In genomic region chr14:35396600-35396999, GRCh38 we compare ENCODE assay signal across 7 cellular contexts. TPM values are rescaled to one million over a fixed set of nuclear protein-coding genes. Genes with fewer than 3 reads are reported as not detected.
DNase-seq lines count a peak whose midpoint lies in the region; ATAC-seq, FAIRE-seq and TF ChIP-seq lines count a peak whose summit lies in the region.
"Not testable (repeated sequence)": the region's sequence is repeated elsewhere in the genome, so short reads cannot be mapped to it uniquely, and the experiment has no call there.

No MANE protein-coding gene starts in this region.

- in situ Hi-C loops in HepG2 (cut with HindIII; ENCODE audit: extremely low pct_ligation_motif_present, low pct_unique_long_range_greater_than_20kb): not testable (repeated sequence)

- H3K4me3 ChIP-seq in esophagus muscularis mucosa; HepG2 (replicated peaks in 1 of 3; ENCODE audit: insufficient read depth in 1 of 3, low read depth in 2 of 3, low read length in 3 of 3); trophoblast cell (ENCODE audit: low read depth, low read length): not testable (repeated sequence)

- POLR2A ChIA-PET in RWPE1 (lab: Yijun Ruan, JAX; ENCODE audit: low non-redundant PET) (interaction anchor here (0.6 kb wide), 1 partner anchor 105 kb away, joined by 3 read pairs; the partner anchor contains the start of gene PSMA6), MCF 10A (lab: Yijun Ruan, JAX) (interaction anchor here (1.4 to 14.3 kb wide), 5 partner anchors 9 to 274 kb away, joined by 3 to 422 read pairs (median 20); partner anchors contain the start of gene PRORP), HepG2 (lab: Yijun Ruan, JAX) (interaction anchor here (1.0 to 11.4 kb wide), 8 partner anchors 8 to 252 kb away, joined by 3 to 473 read pairs (median 8); partner anchors contain the start of gene PSMA6)

- not testable (repeated sequence) for H2BK5ac ChIP-seq in trophoblast cell (ENCODE audit: low read depth, low read length, poor library complexity)

- not testable (repeated sequence) for H4K20me1 ChIP-seq in HepG2 (ENCODE audit: insufficient read depth, low read length)

- H3K36me3 ChIP-seq in esophagus muscularis mucosa (peaks cover 15 to 41% (median 22%) of the 10 kb centered on the region in 4 donors), HepG2 (replicated peaks in 1 of 2; ENCODE audit: control insufficient read depth in 1 of 2, insufficient read depth in 2 of 2, low read length in 2 of 2) (peaks cover 3 to 11% of the 10 kb centered on the region in 2 experiments)
- not testable (repeated sequence) for H3K36me3 ChIP-seq in trophoblast cell (ENCODE audit: control insufficient read depth in 1 of 2, insufficient read depth in 2 of 2, low read length in 2 of 2)

- not testable (repeated sequence) for H3K9me3 ChIP-seq in esophagus muscularis mucosa; HepG2 (ENCODE audit: low read length); trophoblast cell (ENCODE audit: insufficient read depth, low read depth, low read length)

- not testable (repeated sequence) for H4K12ac ChIP-seq in trophoblast cell (ENCODE audit: low read depth, low read length)

- H2AFZ ChIP-seq in HepG2 (ENCODE audit: low read length); trophoblast cell (ENCODE audit: insufficient read depth, low read length, poor library complexity): not testable (repeated sequence)

- not testable (repeated sequence) for H3K14ac ChIP-seq in trophoblast cell (ENCODE audit: low read length)

- H4K91ac ChIP-seq in trophoblast cell (ENCODE audit: low read depth, low read length): not testable (repeated sequence)

- not testable (repeated sequence) for H3K9me3 Mint-ChIP-seq in activated CD4-positive, alpha-beta T cell treated with anti-CD3 and anti-CD28 coated beads, Interleukin-2, amount 10 ng/mL, durations not matched to agents 24 days and 14 days; MCF 10A (ENCODE audit: unreplicated experiment); stimulated activated memory B cell treated with anti-CD40 and anti-IgM and Interleukin-4, amounts not matched to agents 10 μg/mL and 1 μg/mL and 100 μg/mL, for 72 hours

- not testable (repeated sequence) for H3K4me3 Mint-ChIP-seq in activated CD4-positive, alpha-beta T cell treated with anti-CD3 and anti-CD28 coated beads, Interleukin-2, amount 10 ng/mL, durations not matched to agents 24 days and 14 days; MCF 10A (ENCODE audit: unreplicated experiment); stimulated activated memory B cell treated with anti-CD40 and anti-IgM and Interleukin-4, amounts not matched to agents 10 μg/mL and 1 μg/mL and 100 μg/mL, for 72 hours

- H3K27me3 Mint-ChIP-seq in activated CD4-positive, alpha-beta T cell treated with anti-CD3 and anti-CD28 coated beads, Interleukin-2, amount 10 ng/mL, durations not matched to agents 24 days and 14 days; MCF 10A (ENCODE audit: insufficient read depth, unreplicated experiment); stimulated activated memory B cell treated with anti-CD40 and anti-IgM and Interleukin-4, amounts not matched to agents 10 μg/mL and 1 μg/mL and 100 μg/mL, for 72 hours: not testable (repeated sequence)

- TF ChIP-seq CTCF in RWPE1 (conservative IDR thresholded peaks at IDR 0.05; ENCODE audit: low read depth); MCF 10A (IDR thresholded peaks at IDR 0.05; ENCODE audit: unreplicated experiment); esophagus muscularis mucosa (IDR thresholded peaks at IDR 0.05); HepG2 (CRISPR knock-in tag; IDR thresholded peaks at IDR 0.05): not testable (repeated sequence)

- peak overlapping the region; percentile 55 for H3K27ac ChIP-seq in RWPE1
- H3K27ac ChIP-seq in esophagus muscularis mucosa (replicated peaks in 1 of 4): peak overlapping the region in 3 of 4 donors; percentile 99 to 100 (median 99)
- not testable (repeated sequence) for H3K27ac ChIP-seq in HepG2 (ENCODE audit: extremely low read length, insufficient read depth, low read length); trophoblast cell (ENCODE audit: low read depth, low read length)

- not testable (repeated sequence) for H3K4me2 ChIP-seq in HepG2 (ENCODE audit: low read depth, low read length); trophoblast cell (ENCODE audit: low read length)

- not testable (repeated sequence) for TF ChIP-seq EP300 in esophagus muscularis mucosa (IDR thresholded peaks at IDR 0.05); HepG2 (IDR thresholded peaks at IDR 0.05; ENCODE audit: low read depth in 2 of 2, low read length in 2 of 2); HepG2 (CRISPR knock-in tag; IDR thresholded peaks at IDR 0.05; ENCODE audit: borderline replicate concordance)

- H3K27me3 ChIP-seq in esophagus muscularis mucosa; HepG2 (ENCODE audit: control insufficient read depth in 1 of 2, insufficient read depth in 2 of 2, low read length in 2 of 2); trophoblast cell (ENCODE audit: insufficient read depth, low read length): not testable (repeated sequence)

- peaks cover 31% of the 10 kb centered on the region for H3K36me3 Mint-ChIP-seq in activated CD4-positive, alpha-beta T cell treated with anti-CD3 and anti-CD28 coated beads, Interleukin-2, amount 10 ng/mL, durations not matched to agents 24 days and 14 days (ENCODE audit: low read depth)
- peaks cover 73% of the 10 kb centered on the region for H3K36me3 Mint-ChIP-seq in MCF 10A (ENCODE audit: insufficient read depth, unreplicated experiment)
- H3K36me3 Mint-ChIP-seq in stimulated activated memory B cell treated with anti-CD40 and anti-IgM and Interleukin-4, amounts not matched to agents 10 μg/mL and 1 μg/mL and 100 μg/mL, for 72 hours: peaks cover 19% of the 10 kb centered on the region

- H3K79me1 ChIP-seq in trophoblast cell (ENCODE audit: low read length): not testable (repeated sequence)

- H3K4ac ChIP-seq in trophoblast cell (ENCODE audit: low read depth, low read length): not testable (repeated sequence)

- 0 out of 2 replicates have a peak, but pooled peaks have one; percentile 12 for TF ChIP-seq RAD21 in HepG2 (CRISPR knock-in tag; IDR thresholded peaks at IDR 0.05)

- H3K79me2 ChIP-seq in HepG2 (ENCODE audit: insufficient read depth, low read length); trophoblast cell (ENCODE audit: control insufficient read depth, insufficient read depth, low read length, poor library complexity): not testable (repeated sequence)

- H3K18ac ChIP-seq in trophoblast cell (ENCODE audit: low read length): not testable (repeated sequence)

- intact Hi-C loops in activated CD4-positive, alpha-beta T cell treated with anti-CD3 and anti-CD28 coated beads, Interleukin-2, amount 10 ng/mL, durations not matched to agents 24 days and 14 days (cut with micrococcal nuclease); MCF 10A (cut with micrococcal nuclease); esophagus muscularis mucosa (cut with DNase I); HepG2 (cut with micrococcal nuclease; ENCODE audit: unreplicated experiment): not testable (repeated sequence)

- ATAC-seq in HepG2: peak; percentile 10
- not testable (repeated sequence) for ATAC-seq in stimulated activated memory B cell treated with anti-CD40 and anti-IgM and Interleukin-4, amounts not matched to agents 10 μg/mL and 1 μg/mL and 100 μg/mL, for 72 hours

- whole genome bisulfite sequencing in esophagus muscularis mucosa: 99% methylated on average over 7 of the region's 7 CpGs
- 92% methylated on average over 7 of the region's 7 CpGs for WGBS in HepG2 (ENCODE audit: low lambda C conversion rate)
- WGBS in trophoblast cell (ENCODE audit: extremely low coverage, insufficient coverage, insufficient read length): no CpG with 5 or more reads among the region's 7 CpGs

- H2BK12ac ChIP-seq in trophoblast cell (ENCODE audit: low read length): peak overlapping the region; percentile 34

- not testable (repeated sequence) for BruUV-seq in MCF 10A (replicated peaks; lab: Mats Ljungman, UMichigan); HepG2 (replicated peaks; lab: Mats Ljungman, UMichigan)

- peaks cover 37% of the 10 kb centered on the region for H3K4me1 Mint-ChIP-seq in activated CD4-positive, alpha-beta T cell treated with anti-CD3 and anti-CD28 coated beads, Interleukin-2, amount 10 ng/mL, durations not matched to agents 24 days and 14 days
- H3K4me1 Mint-ChIP-seq in MCF 10A (ENCODE audit: insufficient read depth, unreplicated experiment): peaks cover 23% of the 10 kb centered on the region
- H3K4me1 Mint-ChIP-seq in stimulated activated memory B cell treated with anti-CD40 and anti-IgM and Interleukin-4, amounts not matched to agents 10 μg/mL and 1 μg/mL and 100 μg/mL, for 72 hours: peaks cover 53% of the 10 kb centered on the region

- peaks cover 44 to 64% (median 57%) of the 10 kb centered on the region in 4 donors for H3K4me1 ChIP-seq in esophagus muscularis mucosa
- peaks cover 64% of the 10 kb centered on the region for H3K4me1 ChIP-seq in HepG2 (ENCODE audit: insufficient read depth, low read length)
- not testable (repeated sequence) for H3K4me1 ChIP-seq in trophoblast cell (ENCODE audit: control insufficient read depth in 1 of 2, insufficient read depth in 2 of 2, low read length in 2 of 2)

- not testable (repeated sequence) for H3K23ac ChIP-seq in trophoblast cell (ENCODE audit: low read length)

- H4K8ac ChIP-seq in trophoblast cell (ENCODE audit: low read depth, low read length): not testable (repeated sequence)

- CTCF ChIA-PET in RWPE1 (lab: Yijun Ruan, JAX); MCF 10A (lab: Yijun Ruan, JAX); HepG2 (lab: Yijun Ruan, JAX; ENCODE audit: low intra/inter-chr PET ratio, low total read pairs): not testable (repeated sequence)

- H3K27ac Mint-ChIP-seq in activated CD4-positive, alpha-beta T cell treated with anti-CD3 and anti-CD28 coated beads, Interleukin-2, amount 10 ng/mL, durations not matched to agents 24 days and 14 days: peak overlapping the region; percentile 16
- peak overlapping the region; percentile 49 for H3K27ac Mint-ChIP-seq in MCF 10A (ENCODE audit: low read depth, unreplicated experiment)
- H3K27ac Mint-ChIP-seq in stimulated activated memory B cell treated with anti-CD40 and anti-IgM and Interleukin-4, amounts not matched to agents 10 μg/mL and 1 μg/mL and 100 μg/mL, for 72 hours: peak overlapping the region; percentile 31

- H2AK5ac ChIP-seq in trophoblast cell (ENCODE audit: low read length): not testable (repeated sequence)

- H2BK120ac ChIP-seq in trophoblast cell (ENCODE audit: insufficient read depth, low read length, poor library complexity): not testable (repeated sequence)

- not testable (repeated sequence) for FAIRE-seq in HepG2 (lab: Jason Lieb, UNC)

- not testable (repeated sequence) for TF ChIP-seq POLR2A in esophagus muscularis mucosa (IDR thresholded peaks at IDR 0.05; ENCODE audit: low read depth); HepG2 (IDR thresholded peaks at IDR 0.05; ENCODE audit: insufficient read depth in 1 of 2, low read depth in 2 of 2, low read length in 2 of 2)

- not testable (repeated sequence) for H3K9ac ChIP-seq in HepG2 (ENCODE audit: insufficient read depth, low read depth, low read length); trophoblast cell (ENCODE audit: low read length)

- DNase-seq in RWPE1 (ENCODE audit: low spot score); activated CD4-positive, alpha-beta T cell treated with anti-CD3 and anti-CD28 coated beads, Interleukin-2, amount 10 ng/mL, durations not matched to agents 24 days and 14 days; MCF 10A (ENCODE audit: unreplicated experiment); esophagus muscularis mucosa (ENCODE audit: extremely low spot score); HepG2 (ENCODE audit: low spot score); trophoblast cell: not testable (repeated sequence)

RNA-seq across cellular contexts. Expression of gene NFKBIA, which starts 7.9 kb away (rescaled TPM):
- 506 and 534 TPM in 2 replicates for total RNA-seq in activated CD4-positive, alpha-beta T cell treated with anti-CD3 and anti-CD28 coated beads, Interleukin-2, amount 10 ng/mL, durations not matched to agents 24 days and 14 days
- total RNA-seq in MCF 10A (2022) (74.5 and 112 TPM in 2 replicates), esophagus muscularis mucosa (100 to 1,000 TPM; 387 to 416 (median 398) TPM), HepG2 (2016; rRNA removed; fragmentation: Illumina TruSeq; extraction: Trizol) (232 and 319 TPM in 2 replicates)
- total RNA-seq in HepG2 (2016; cell fraction: cytosol; rRNA removed; fragmentation: Illumina TruSeq; extraction: Trizol; ENCODE audit: low read depth): 103 and 116 TPM in 2 replicates
- total RNA-seq in HepG2 (2016; cell fraction: insoluble cytoplasmic fraction; rRNA removed; fragmentation: Illumina TruSeq; extraction: Trizol): 208 and 321 TPM in 2 replicates
- 196 and 209 TPM in 2 replicates for total RNA-seq in HepG2 (2016; cell fraction: membrane; rRNA removed; fragmentation: Illumina TruSeq; extraction: Trizol)
- total RNA-seq in HepG2 (2016; cell fraction: nucleus; rRNA removed; fragmentation: Illumina TruSeq; extraction: Trizol): 367 and 382 TPM in 2 replicates
- 173 and 197 TPM in 2 replicates for polyA plus RNA-seq in HepG2 (2011; rRNA removed)
- polyA plus RNA-seq in HepG2 (2011; cell fraction: cytosol; rRNA removed): 81.6 and 128 TPM in 2 replicates
- polyA plus RNA-seq in HepG2 (2011; cell fraction: nucleus; rRNA removed): 363 and 589 TPM in 2 replicates
- 58.7 and 87.8 TPM in 2 replicates for polyA plus RNA-seq in HepG2 (2012)
- polyA plus RNA-seq in HepG2 (2016; cell fraction: cytosol; fragmentation: Illumina TruSeq; extraction: Trizol; ENCODE audit: low read depth): 21.2 and 21.7 TPM in 2 replicates
- 160 and 187 TPM in 2 replicates for polyA plus RNA-seq in HepG2 (2016; cell fraction: insoluble cytoplasmic fraction; fragmentation: Illumina TruSeq; extraction: Trizol; ENCODE audit: low read depth)
- 41.5 and 42.6 TPM in 2 replicates for polyA plus RNA-seq in HepG2 (2016; cell fraction: membrane; fragmentation: Illumina TruSeq; extraction: Trizol; ENCODE audit: low read depth)
- 546 and 548 TPM in 2 replicates for polyA plus RNA-seq in HepG2 (2016; cell fraction: nucleus; fragmentation: Illumina TruSeq; extraction: Trizol; ENCODE audit: insufficient read depth, low read depth)
- polyA minus RNA-seq in HepG2 (2011; rRNA and poly(A)+ RNA removed; ENCODE audit: low replicate concordance): 421 and 666 TPM in 2 replicates
- polyA minus RNA-seq in HepG2 (2011; cell fraction: cytosol; rRNA and poly(A)+ RNA removed): 80.5 and 103 TPM in 2 replicates
- 421 and 559 TPM in 2 replicates for polyA minus RNA-seq in HepG2 (2011; cell fraction: nucleus; rRNA and poly(A)+ RNA removed)
- 116 and 119 TPM in 2 replicates for polyA plus RNA-seq in trophoblast cell (2013)
